23 cellular contexts compared by ENCODE assay signal in the genomic region with DNA sequence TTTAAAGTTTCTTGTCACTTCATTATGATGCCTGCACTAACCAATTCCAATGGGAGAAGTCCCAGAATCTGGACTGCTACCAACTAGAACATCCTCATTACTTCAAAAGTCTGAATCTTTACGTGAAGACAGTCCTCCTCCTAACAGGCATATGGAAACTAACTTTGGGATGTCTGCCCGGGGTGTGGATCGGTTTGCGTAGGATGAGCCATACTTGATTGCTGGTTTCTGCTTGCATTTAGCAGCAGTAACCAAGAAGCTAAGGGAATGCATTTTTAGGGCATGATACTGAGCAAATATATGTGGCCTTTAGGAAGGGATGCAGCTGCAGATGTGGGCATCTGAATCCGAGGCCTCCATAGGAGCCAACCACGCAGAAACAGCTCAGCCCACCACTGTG.
"Had no signal": no experiment of that assay in that cellular context is flagged by ENCODE, and none has a peak within 500 bp of the region (broad histone marks: within the 10 kb centered on the region; RNA-seq: fewer than 3 reads in every experiment).

No MANE protein-coding gene starts in this region.

- H3K4me1 Mint-ChIP-seq: activated B cell treated with CpG ODN at 0.5 μM for 24 hours; activated CD4-positive, alpha-beta T cell treated with anti-CD3 and anti-CD28 coated beads, Interleukin-2, amount 10 ng/mL, durations not matched to agents 24 days and 14 days; activated T-helper 17 cell treated with anti-CD3 and anti-CD28 coated beads, Interleukin-2, amount 50 U/mL, for 72 hours had no signal

- FAIRE-seq: TTC549 had no signal

- H3K27me3 Mint-ChIP-seq: activated B cell treated with CpG ODN at 0.5 μM for 24 hours; activated CD4-positive, alpha-beta T cell treated with anti-CD3 and anti-CD28 coated beads, Interleukin-2, amount 10 ng/mL, durations not matched to agents 24 days and 14 days; activated naive CD8-positive, alpha-beta T cell; activated T-helper 17 cell treated with anti-CD3 and anti-CD28 coated beads, Interleukin-2, amount 50 U/mL, for 72 hours had no signal

- DNase-seq: activated B cell treated with CpG ODN at 0.5 μM for 24 hours; activated CD4-positive, alpha-beta T cell treated with anti-CD3 and anti-CD28 coated beads for 1 hour; activated CD4-positive, alpha-beta T cell treated with anti-CD3 and anti-CD28 coated beads, Interleukin-2, amount 10 ng/mL, durations not matched to agents 24 days and 14 days; activated CD4-positive, alpha-beta T cell treated with anti-CD3 and anti-CD28 coated beads, Interleukin-2, amount 50 U/mL, for 48 hours; activated gamma-delta T cell; activated naive CD4-positive, alpha-beta T cell treated with anti-CD3 and anti-CD28 coated beads for 36 hours; activated T-cell treated with anti-CD3 and anti-CD28 coated beads for 4 hours; activated T-cell treated with anti-CD3 and anti-CD28 coated beads, Interleukin-2, amount 50 U/mL, for 48 hours; NCI-H1105 treated with DMSO at 0.1 percent for 48 hours; NCI-H1436 treated with DMSO at 0.1 percent for 48 hours; NCI-H2029; NCI-H2107; NCI-H2171 treated with DMSO at 0.1 percent for 48 hours; NCI-H345; NCI-H510A; NCI-H526 treated with DMSO at 0.1 percent for 48 hours; PC-9; SHP77 treated with DMSO at 0.1 percent for 48 hours; T-helper 2 cell; T1000 had no signal

- H3K4me3 Mint-ChIP-seq: activated B cell treated with CpG ODN at 0.5 μM for 24 hours; activated CD4-positive, alpha-beta T cell treated with anti-CD3 and anti-CD28 coated beads, Interleukin-2, amount 10 ng/mL, durations not matched to agents 24 days and 14 days; activated naive CD4-positive, alpha-beta T cell treated with anti-CD3 and anti-CD28 coated beads for 36 hours; activated naive CD8-positive, alpha-beta T cell; activated T-helper 17 cell treated with anti-CD3 and anti-CD28 coated beads, Interleukin-2, amount 50 U/mL, for 72 hours had no signal

- H3K27ac Mint-ChIP-seq: activated B cell treated with CpG ODN at 0.5 μM for 24 hours; activated CD4-positive, alpha-beta T cell treated with anti-CD3 and anti-CD28 coated beads, Interleukin-2, amount 10 ng/mL, durations not matched to agents 24 days and 14 days; activated naive CD4-positive, alpha-beta T cell treated with anti-CD3 and anti-CD28 coated beads for 36 hours; activated naive CD8-positive, alpha-beta T cell; activated T-helper 17 cell treated with anti-CD3 and anti-CD28 coated beads, Interleukin-2, amount 50 U/mL, for 72 hours had no signal

- H3K36me3 Mint-ChIP-seq: activated naive CD8-positive, alpha-beta T cell had no signal

- H3K9me3 Mint-ChIP-seq: activated B cell treated with CpG ODN at 0.5 μM for 24 hours had no signal

- H3K27ac ChIP-seq: PC-9 had no signal

- H3K4me2 ChIP-seq: PC-9 had no signal

- H2AFZ ChIP-seq: PC-9 had no signal

- ATAC-seq: activated T-helper 17 cell treated with anti-CD3 and anti-CD28 coated beads, Interleukin-2, amount 50 U/mL, for 72 hours had no signal

- H3K4me3 ChIP-seq: PC-9 had no signal
